ENCODE assay signal across 1 cellular context in genomic region chr2:10165282-10165681, GRCh38.
TF ChIP-seq lines count a peak whose summit lies in the region.

No MANE protein-coding gene starts in this region.

TF ChIP-seq in SK-N-SH treated with all-trans-retinoic acid at 6 μM for 48 hours, 23 proteins besides CTCF, POLR2A, EP300 and RAD21 (continued from another document):
- TF ChIP-seq, protein P1, sequence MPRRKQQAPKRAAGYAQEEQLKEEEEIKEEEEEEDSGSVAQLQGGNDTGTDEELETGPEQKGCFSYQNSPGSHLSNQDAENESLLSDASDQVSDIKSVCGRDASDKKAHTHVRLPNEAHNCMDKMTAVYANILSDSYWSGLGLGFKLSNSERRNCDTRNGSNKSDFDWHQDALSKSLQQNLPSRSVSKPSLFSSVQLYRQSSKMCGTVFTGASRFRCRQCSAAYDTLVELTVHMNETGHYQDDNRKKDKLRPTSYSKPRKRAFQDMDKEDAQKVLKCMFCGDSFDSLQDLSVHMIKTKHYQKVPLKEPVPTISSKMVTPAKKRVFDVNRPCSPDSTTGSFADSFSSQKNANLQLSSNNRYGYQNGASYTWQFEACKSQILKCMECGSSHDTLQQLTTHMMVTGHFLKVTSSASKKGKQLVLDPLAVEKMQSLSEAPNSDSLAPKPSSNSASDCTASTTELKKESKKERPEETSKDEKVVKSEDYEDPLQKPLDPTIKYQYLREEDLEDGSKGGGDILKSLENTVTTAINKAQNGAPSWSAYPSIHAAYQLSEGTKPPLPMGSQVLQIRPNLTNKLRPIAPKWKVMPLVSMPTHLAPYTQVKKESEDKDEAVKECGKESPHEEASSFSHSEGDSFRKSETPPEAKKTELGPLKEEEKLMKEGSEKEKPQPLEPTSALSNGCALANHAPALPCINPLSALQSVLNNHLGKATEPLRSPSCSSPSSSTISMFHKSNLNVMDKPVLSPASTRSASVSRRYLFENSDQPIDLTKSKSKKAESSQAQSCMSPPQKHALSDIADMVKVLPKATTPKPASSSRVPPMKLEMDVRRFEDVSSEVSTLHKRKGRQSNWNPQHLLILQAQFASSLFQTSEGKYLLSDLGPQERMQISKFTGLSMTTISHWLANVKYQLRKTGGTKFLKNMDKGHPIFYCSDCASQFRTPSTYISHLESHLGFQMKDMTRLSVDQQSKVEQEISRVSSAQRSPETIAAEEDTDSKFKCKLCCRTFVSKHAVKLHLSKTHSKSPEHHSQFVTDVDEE (CRISPR knock-in tag; IDR thresholded peaks at IDR 0.05), result no peak
- TF ChIP-seq ZNF70 (CRISPR knock-in tag; IDR thresholded peaks at IDR 0.05) (no peak), TOX (CRISPR knock-in tag; IDR thresholded peaks at IDR 0.05; ENCODE audit: borderline replicate concordance) (no peak), ZNF565 (CRISPR knock-in tag; conservative IDR thresholded peaks at IDR 0.05; ENCODE audit: low read depth) (no peak), ZNF8 (CRISPR knock-in tag; IDR thresholded peaks at IDR 0.05) (no peak), OSR1 (CRISPR knock-in tag; IDR thresholded peaks at IDR 0.05) (no peak)
